In genomic region chr5:68562308-68562707, GRCh38 we compare ENCODE assay signal across 9 cellular contexts.
DNase-seq lines count a peak whose midpoint lies in the region; ATAC-seq lines count a peak whose summit lies in the region.
"Had no signal": no experiment of that assay in that cellular context is flagged by ENCODE, and none has a peak within 500 bp of the region (broad histone marks: within the 10 kb centered on the region; RNA-seq: fewer than 3 reads in every experiment).

No MANE protein-coding gene starts in this region.

- DNase-seq in D341Med (ENCODE audit: low spot score) (peak; percentile 35), NCI-H2029 treated with DMSO at 0.1 percent for 48 hours (lab: John Stamatoyannopoulos, UW) (peak; percentile 96), midbrain (lab: John Stamatoyannopoulos, UW) (peak; percentile 78)
- DNase-seq: erythroblast had no signal

- ATAC-seq in esophagus mucosa, result peak; percentile 49
- ATAC-seq in GM19324 (IDR thresholded peaks at IDR 0.05; ENCODE audit: low FRiP score, unreplicated experiment), result no peak
- no peak for ATAC-seq in HG03280 (IDR thresholded peaks at IDR 0.05; ENCODE audit: unreplicated experiment)
- ATAC-seq in GM18858 (IDR thresholded peaks at IDR 0.05; ENCODE audit: unreplicated experiment), result no peak
- ATAC-seq in HG03460 (IDR thresholded peaks at IDR 0.05; ENCODE audit: unreplicated experiment), result no peak

Comparison
In these comparisons a context has a peak if more than half of its experiments do, and no peak if none do; other contexts are left out.
1. DNase-seq: peak in every context shown above with its lines; median percentile 96 in NCI-H2029 treated with DMSO at 0.1 percent for 48 hours; 78 in midbrain; 35 in D341Med.